In genomic region chr1:230425252-230426061, GRCh38 we compare ENCODE assay signal across 8 cellular contexts. TPM values are rescaled to one million over a fixed set of nuclear protein-coding genes. Genes with fewer than 3 reads are reported as not detected.
DNase-seq lines count a peak whose midpoint lies in the region; ATAC-seq, FAIRE-seq and TF ChIP-seq lines count a peak whose summit lies in the region.

No MANE protein-coding gene starts in this region.

- H3K36me3 Mint-ChIP-seq in CD14-positive monocyte, result peaks cover 3 to 5% of the 10 kb centered on the region in 2 donors

- H3K27ac ChIP-seq in GM12878 (ENCODE audit: control insufficient read depth, insufficient read depth), result no peak overlapping the region
- H3K27ac ChIP-seq in mesendoderm (ENCODE audit: low read depth, low read length), result no peak overlapping the region

- H3K27ac Mint-ChIP-seq in CD14-positive monocyte, result no peak overlapping the region

- no peak overlapping the region for H2BK15ac ChIP-seq in mesendoderm (replicated peaks; ENCODE audit: low read depth)

- no peak overlapping the region for H3K9ac ChIP-seq in GM12878 (ENCODE audit: control insufficient read depth, insufficient read depth, low read length)
- peak overlapping the region; percentile 32 for H3K9ac ChIP-seq in mesendoderm (ENCODE audit: low read length)

- TF ChIP-seq POLR2A in GM12878 (IDR thresholded peaks at IDR 0.05; ENCODE audit: low read depth, low read length), result no peak

- H3K18ac ChIP-seq in mesendoderm (ENCODE audit: low read length), result no peak overlapping the region

- H3K27me3 Mint-ChIP-seq in CD14-positive monocyte (ENCODE audit: low read depth in 3 of 3), result peaks cover 56 to 71% (median 63%) of the 10 kb centered on the region in 3 donors

- H3K79me2 ChIP-seq in GM12878 (ENCODE audit: control insufficient read depth, insufficient read depth, low read length) (no peaks in the 10 kb centered on the region), mesendoderm (ENCODE audit: control insufficient read depth, insufficient read depth, low read length) (no peaks in the 10 kb centered on the region)

- H3K4me1 ChIP-seq in GM12878 (ENCODE audit: control insufficient read depth, insufficient read depth, low read length) (no peaks in the 10 kb centered on the region), mesendoderm (ENCODE audit: control insufficient read depth, low read depth, low read length) (peaks cover 14% of the 10 kb centered on the region)

- H3K9me3 ChIP-seq in GM12878 (replicated peaks; ENCODE audit: control insufficient read depth, insufficient read depth, low read length), result no peaks in the 10 kb centered on the region; the same call in 2 of the 3 replicates

- peaks cover 0 to 31% (median 15%) of the 10 kb centered on the region in 7 donors for H3K9me3 Mint-ChIP-seq in CD14-positive monocyte

- DNase-seq in CD14-positive monocyte (ENCODE audit: low spot score) (no peak), GM12878 (ENCODE audit: low read depth, low spot score) (no peak), mesendoderm (no peak), GM13976 (ENCODE audit: low spot score) (no peak), NOMO-1 treated with dmso at 0.1 percent for 144 hours (lab: John Stamatoyannopoulos, UW; ENCODE audit: unreplicated experiment) (no peak), NCI-H187 treated with DMSO at 0.1 percent for 48 hours (lab: John Stamatoyannopoulos, UW) (no peak)

- RAD21 ChIA-PET in GM12878 (lab: Charles Lee; ENCODE audit: unreplicated experiment), result no interaction called here

- TF ChIP-seq EP300 in GM12878 (IDR thresholded peaks at IDR 0.05; ENCODE audit: borderline replicate concordance in 1 of 2, control insufficient read depth in 1 of 2, low read depth in 2 of 2, low read length in 2 of 2), result no peak

- no peak for TF ChIP-seq CTCF in CD14-positive monocyte (IDR thresholded peaks at IDR 0.05)
- TF ChIP-seq CTCF in GM12878 (IDR thresholded peaks at IDR 0.05 in 2 of 3, conservative IDR thresholded peaks at IDR 0.05 in 1 of 3; ENCODE audit: control insufficient read depth in 2 of 3, extremely low read depth in 1 of 3, insufficient read depth in 1 of 3, low read depth in 3 of 3, low read length in 3 of 3), result no peak
- TF ChIP-seq CTCF in GM13976 (IDR thresholded peaks at IDR 0.05; ENCODE audit: borderline replicate concordance, control extremely low read depth, extremely low read depth, insufficient read depth, missing control alignments), result no peak

- H2AK5ac ChIP-seq in mesendoderm (ENCODE audit: low read length), result no peak overlapping the region

- no peak overlapping the region for H4K8ac ChIP-seq in mesendoderm (ENCODE audit: low read depth, low read length)

- H4K5ac ChIP-seq in mesendoderm (ENCODE audit: low read length), result no peak overlapping the region

- 3% methylated on average over 20 of the region's 103 CpGs for WGBS in GM12878 (ENCODE audit: insufficient coverage, insufficient replicate concordance, low lambda C conversion rate, missing lambda C conversion rate)
- WGBS in mesendoderm (ENCODE audit: extremely low coverage, insufficient coverage, low lambda C conversion rate), result no CpG with 5 or more reads among the region's 103 CpGs

- H3K4me3 ChIP-seq in GM12878 (no peak overlapping the region), mesendoderm (ENCODE audit: low read length) (peak overlapping the region; percentile 17)

- no peaks in the 10 kb centered on the region for H3K79me1 ChIP-seq in mesendoderm (ENCODE audit: low read length)

- no peaks in the 10 kb centered on the region for H3K36me3 ChIP-seq in GM12878 (ENCODE audit: control insufficient read depth in 2 of 2, insufficient read depth in 2 of 2, low read length in 1 of 2)
- H3K36me3 ChIP-seq in mesendoderm (ENCODE audit: control insufficient read depth, insufficient read depth, low read length), result no peaks in the 10 kb centered on the region

- SMC1A ChIA-PET in GM12878 (lab: Charles Lee; ENCODE audit: uncharacterized antibody, unreplicated experiment), result no interaction called here

- ATAC-seq in HG03045 (IDR thresholded peaks at IDR 0.05; ENCODE audit: unreplicated experiment) (peak; percentile 13), GM12878 (no peak), HG03025 (IDR thresholded peaks at IDR 0.05; ENCODE audit: low FRiP score, unreplicated experiment) (no peak)

- H3K27me3 ChIP-seq in GM12878 (replicated peaks in 1 of 2; ENCODE audit: control insufficient read depth in 2 of 2, insufficient read depth in 2 of 2, low read length in 1 of 2) (peaks cover 8 to 15% of the 10 kb centered on the region in 2 experiments), mesendoderm (ENCODE audit: insufficient read depth, low read length, poor library complexity) (peaks cover 16% of the 10 kb centered on the region)

- H2BK5ac ChIP-seq in mesendoderm (ENCODE audit: low read length), result no peak overlapping the region

- peak overlapping the region; percentile 65 to 80 for H3K4me3 Mint-ChIP-seq in CD14-positive monocyte

- H3K4ac ChIP-seq in mesendoderm (ENCODE audit: low read depth, low read length), result no peak overlapping the region

- H2AFZ ChIP-seq in GM12878 (ENCODE audit: control insufficient read depth, low read depth, low read length), result no peak overlapping the region

- no peaks in the 10 kb centered on the region for H4K20me1 ChIP-seq in GM12878 (ENCODE audit: control insufficient read depth, insufficient read depth)

- no peak for TF ChIP-seq RAD21 in GM12878 (IDR thresholded peaks at IDR 0.05; ENCODE audit: insufficient read depth, low read depth, low read length)

- in situ Hi-C loops in GM12878 (cut with MboI), result no loop called here
- in situ Hi-C loops in GM13976 (cut with MboI; ENCODE audit: low sequenced_read_pairs, unreplicated experiment), result no loop called here

- peak overlapping the region; percentile 64 for H3K56ac ChIP-seq in mesendoderm (ENCODE audit: low read length)

- intact Hi-C loops in CD14-positive monocyte (cut with micrococcal nuclease) (no loop called here), GM12878 (cut with micrococcal nuclease; ENCODE audit: unreplicated experiment) (no loop called here)

- CTCF ChIA-PET in GM12878 (lab: Yijun Ruan, JAX), result no interaction called here

- H3K4me1 Mint-ChIP-seq in CD14-positive monocyte, result peaks cover 13% of the 10 kb centered on the region

- no TSS peak for BruUV-seq in GM12878 (replicated peaks; lab: Mats Ljungman, UMichigan)

- no peak overlapping the region for H3K23ac ChIP-seq in mesendoderm (ENCODE audit: low read length)

- POLR2A ChIA-PET in GM12878 (lab: Charles Lee), result no interaction called here

- no peak for FAIRE-seq in GM12878 (lab: Jason Lieb, UNC)

- no peak overlapping the region for H2BK120ac ChIP-seq in mesendoderm (ENCODE audit: low read depth, low read length)

- H3K4me2 ChIP-seq in GM12878 (ENCODE audit: control insufficient read depth, insufficient read depth) (no peak overlapping the region), mesendoderm (ENCODE audit: low read length) (peak overlapping the region; percentile 56)

TF ChIP-seq in GM12878, 131 proteins besides CTCF, POLR2A, EP300 and RAD21:
- TF ChIP-seq NFYA (IDR thresholded peaks at IDR 0.05; ENCODE audit: borderline replicate concordance, low read depth, low read length) (no peak), STAT1 (conservative IDR thresholded peaks at IDR 0.05) (no peak), SUZ12 (IDR thresholded peaks at IDR 0.05; ENCODE audit: unreplicated experiment) (peak; percentile 92)

RNA-seq across cellular contexts. Expression of gene PGBD5, which starts 0.7 kb away (rescaled TPM):
- polyA plus RNA-seq in CD14-positive monocyte (not detected), GM12878 (2011; rRNA removed) (not detected in 2 replicates), GM12878 (2014; fragmentation: Illumina TruSeq; extraction: Trizol) (not detected in 2 replicates), GM12878 (2014; fragmentation: Nextera tagmentation; extraction: Ambion mirVana) (not detected), GM12878 (2014; rRNA removed) (not detected in 2 replicates), GM12878 (2016; fragmentation: Nextera tagmentation; extraction: Ambion mirVana) (not detected)
- total RNA-seq in GM12878 (2013; cell fraction: nucleolus; rRNA removed), result not detected in 2 replicates
- total RNA-seq in GM12878 (2014; rRNA removed) (not detected in 2 replicates), GM12878 (2014; rRNA removed; fragmentation: Illumina TruSeq; extraction: Trizol) (not detected in 2 replicates), GM12878 (2021) (0.03 TPM in 1 of 2 replicates, not detected in the other)
- polyA plus RNA-seq in GM12878 (2011; ENCODE audit: low read depth), result not detected
- polyA plus RNA-seq in GM12878 (2011; cell fraction: cytosol; rRNA removed), result not detected in 2 replicates
- polyA plus RNA-seq in GM12878 (2011; cell fraction: nucleus; rRNA removed), result 0.01 TPM in 1 of 2 replicates, not detected in the other
- not detected in 2 replicates for polyA plus RNA-seq in GM12878 (2012)
- polyA minus RNA-seq in GM12878 (2011; rRNA and poly(A)+ RNA removed), result not detected in 2 replicates
- polyA minus RNA-seq in GM12878 (2011; cell fraction: cytosol; rRNA and poly(A)+ RNA removed), result not detected in 2 replicates
- not detected in 2 replicates for polyA minus RNA-seq in GM12878 (2011; cell fraction: nucleus; rRNA and poly(A)+ RNA removed)
- polyA plus RNA-seq in mesendoderm (2013, experiment 1 of 2), result 3.8 TPM
- polyA plus RNA-seq in mesendoderm (2013, experiment 2 of 2), result 4.0 TPM
